ENCODE assay signal across 2 cellular contexts in genomic region chr4:139876328-139876941, GRCh38.
TF ChIP-seq lines count a peak whose summit lies in the region.

No MANE protein-coding gene starts in this region.

TF ChIP-seq in H1, 55 proteins besides CTCF, POLR2A, EP300 and RAD21 (continued from another document):
- no peak for TF ChIP-seq MAX (IDR thresholded peaks at IDR 0.05)

TF ChIP-seq in HepG2, 621 proteins besides CTCF, POLR2A, EP300 and RAD21 (continued from another document):
- TF ChIP-seq ZBTB26 (CRISPR knock-in tag; IDR thresholded peaks at IDR 0.05; ENCODE audit: borderline replicate concordance) (no peak), JUND (CRISPR knock-in tag; IDR thresholded peaks at IDR 0.05) (no peak), ZKSCAN8 (CRISPR knock-in tag; IDR thresholded peaks at IDR 0.05; ENCODE audit: borderline replicate concordance) (no peak)
- TF ChIP-seq, protein P1, sequence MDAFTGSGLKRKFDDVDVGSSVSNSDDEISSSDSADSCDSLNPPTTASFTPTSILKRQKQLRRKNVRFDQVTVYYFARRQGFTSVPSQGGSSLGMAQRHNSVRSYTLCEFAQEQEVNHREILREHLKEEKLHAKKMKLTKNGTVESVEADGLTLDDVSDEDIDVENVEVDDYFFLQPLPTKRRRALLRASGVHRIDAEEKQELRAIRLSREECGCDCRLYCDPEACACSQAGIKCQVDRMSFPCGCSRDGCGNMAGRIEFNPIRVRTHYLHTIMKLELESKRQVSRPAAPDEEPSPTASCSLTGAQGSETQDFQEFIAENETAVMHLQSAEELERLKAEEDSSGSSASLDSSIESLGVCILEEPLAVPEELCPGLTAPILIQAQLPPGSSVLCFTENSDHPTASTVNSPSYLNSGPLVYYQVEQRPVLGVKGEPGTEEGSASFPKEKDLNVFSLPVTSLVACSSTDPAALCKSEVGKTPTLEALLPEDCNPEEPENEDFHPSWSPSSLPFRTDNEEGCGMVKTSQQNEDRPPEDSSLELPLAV (CRISPR knock-in tag; conservative IDR thresholded peaks at IDR 0.05; ENCODE audit: low read depth) = no peak
- TF ChIP-seq, protein P2, sequence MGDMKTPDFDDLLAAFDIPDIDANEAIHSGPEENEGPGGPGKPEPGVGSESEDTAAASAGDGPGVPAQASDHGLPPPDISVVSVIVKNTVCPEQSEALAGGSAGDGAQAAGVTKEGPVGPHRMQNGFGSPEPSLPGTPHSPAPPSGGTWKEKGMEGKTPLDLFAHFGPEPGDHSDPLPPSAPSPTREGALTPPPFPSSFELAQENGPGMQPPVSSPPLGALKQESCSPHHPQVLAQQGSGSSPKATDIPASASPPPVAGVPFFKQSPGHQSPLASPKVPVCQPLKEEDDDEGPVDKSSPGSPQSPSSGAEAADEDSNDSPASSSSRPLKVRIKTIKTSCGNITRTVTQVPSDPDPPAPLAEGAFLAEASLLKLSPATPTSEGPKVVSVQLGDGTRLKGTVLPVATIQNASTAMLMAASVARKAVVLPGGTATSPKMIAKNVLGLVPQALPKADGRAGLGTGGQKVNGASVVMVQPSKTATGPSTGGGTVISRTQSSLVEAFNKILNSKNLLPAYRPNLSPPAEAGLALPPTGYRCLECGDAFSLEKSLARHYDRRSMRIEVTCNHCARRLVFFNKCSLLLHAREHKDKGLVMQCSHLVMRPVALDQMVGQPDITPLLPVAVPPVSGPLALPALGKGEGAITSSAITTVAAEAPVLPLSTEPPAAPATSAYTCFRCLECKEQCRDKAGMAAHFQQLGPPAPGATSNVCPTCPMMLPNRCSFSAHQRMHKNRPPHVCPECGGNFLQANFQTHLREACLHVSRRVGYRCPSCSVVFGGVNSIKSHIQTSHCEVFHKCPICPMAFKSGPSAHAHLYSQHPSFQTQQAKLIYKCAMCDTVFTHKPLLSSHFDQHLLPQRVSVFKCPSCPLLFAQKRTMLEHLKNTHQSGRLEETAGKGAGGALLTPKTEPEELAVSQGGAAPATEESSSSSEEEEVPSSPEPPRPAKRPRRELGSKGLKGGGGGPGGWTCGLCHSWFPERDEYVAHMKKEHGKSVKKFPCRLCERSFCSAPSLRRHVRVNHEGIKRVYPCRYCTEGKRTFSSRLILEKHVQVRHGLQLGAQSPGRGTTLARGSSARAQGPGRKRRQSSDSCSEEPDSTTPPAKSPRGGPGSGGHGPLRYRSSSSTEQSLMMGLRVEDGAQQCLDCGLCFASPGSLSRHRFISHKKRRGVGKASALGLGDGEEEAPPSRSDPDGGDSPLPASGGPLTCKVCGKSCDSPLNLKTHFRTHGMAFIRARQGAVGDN (CRISPR knock-in tag; IDR thresholded peaks at IDR 0.05) = peak; percentile 27; the same call in 1 of the 2 replicates
TF ChIP-seq in HepG2: peak in this region for 1.
